In the genomic region with DNA sequence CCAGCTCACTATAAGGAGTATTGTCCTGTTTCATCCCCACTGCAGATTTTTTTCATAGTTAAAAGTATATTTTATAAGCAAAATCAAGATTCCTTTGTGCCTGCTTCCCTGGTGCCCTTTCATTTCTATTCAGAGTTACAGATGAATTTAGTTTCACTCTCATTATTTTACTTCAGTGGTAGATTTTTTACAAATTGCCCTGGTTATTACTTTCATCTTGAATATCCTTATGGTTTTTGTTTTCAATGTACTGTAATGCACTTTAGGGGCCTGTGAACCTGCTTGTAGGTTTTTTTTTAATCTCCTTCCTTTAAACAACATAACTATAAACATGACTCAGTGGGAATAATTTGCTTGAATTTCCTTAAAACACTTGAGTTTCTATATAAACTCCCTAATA, we compare ENCODE assay signal across 28 cellular contexts.
DNase-seq lines count a peak whose midpoint lies in the region; ATAC-seq and TF ChIP-seq lines count a peak whose summit lies in the region.
"Had no signal": no experiment of that assay in that cellular context is flagged by ENCODE, and none has a peak within 500 bp of the region (broad histone marks: within the 10 kb centered on the region; RNA-seq: fewer than 3 reads in every experiment).

No MANE protein-coding gene starts in this region.

- CTCF ChIA-PET in mammary epithelial cell (lab: Charles Lee; ENCODE audit: low non-redundant PET), result no interaction called here

- in situ Hi-C loops in mammary epithelial cell (cut with MboI; ENCODE audit: low sequenced_read_pairs in 2 of 2), result no loop called here

- no peak for TF ChIP-seq POLR2A in esophagus muscularis mucosa (IDR thresholded peaks at IDR 0.05; ENCODE audit: low read depth)

- TF ChIP-seq CTCF in mammary epithelial cell (conservative IDR thresholded peaks at IDR 0.05 in 1 of 2, IDR thresholded peaks at IDR 0.05 in 1 of 2; ENCODE audit: extremely low read depth in 1 of 2, insufficient read depth in 1 of 2, low read depth in 1 of 2, low read length in 2 of 2), result no peak
- TF ChIP-seq CTCF in esophagus muscularis mucosa (IDR thresholded peaks at IDR 0.05), result no peak

- H3K9ac ChIP-seq in mammary epithelial cell (ENCODE audit: insufficient read depth, low read length), result no peak overlapping the region
- H3K9ac ChIP-seq: BLaER1, GM23248 had no signal

- ATAC-seq in GM19463 (IDR thresholded peaks at IDR 0.05; ENCODE audit: unreplicated experiment), result peak; percentile 56
- ATAC-seq in natural killer cell treated with Interleukin-12 subunit alpha and Interleukin-12 subunit beta and Interleukin-15 and Interleukin-18, amount 100 ng/mL, for 72 hours, result peak in 1 of 2 donors; percentile 73
- no peak for ATAC-seq in left cardiac atrium
- ATAC-seq: HepG2, K562, PC-3 had no signal

- H3K27me3 ChIP-seq in mammary epithelial cell (ENCODE audit: insufficient read depth, low read length) (no peaks in the 10 kb centered on the region), esophagus muscularis mucosa (no peaks in the 10 kb centered on the region)
- H3K27me3 ChIP-seq: BLaER1 had no signal

- no peak for TF ChIP-seq EP300 in esophagus muscularis mucosa (IDR thresholded peaks at IDR 0.05)

- peak; percentile 16 for DNase-seq in NCI-H2171 treated with DMSO at 0.1 percent for 48 hours (lab: John Stamatoyannopoulos, UW)
- no peak for DNase-seq in NCI-H2171 (lab: John Stamatoyannopoulos, UW)
- DNase-seq in activated naive CD8-positive, alpha-beta T cell treated with anti-CD3 and anti-CD28 coated beads for 36 hours, result no peak
- no peak for DNase-seq in natural killer cell treated with Interleukin-12 subunit alpha and Interleukin-12 subunit beta and Interleukin-15 and Interleukin-18, amount 100 ng/mL, for 72 hours (ENCODE audit: low spot score)
- DNase-seq in mammary epithelial cell, result no peak
- DNase-seq in esophagus muscularis mucosa (ENCODE audit: extremely low spot score), result no peak
- DNase-seq in left cardiac atrium, result no peak
- DNase-seq: ACHN; CD4-positive, alpha-beta T cell; COR-L47; DMS 273 treated with DMSO at 0.1 percent for 48 hours; DMS79 treated with DMSO at 0.1 percent for 48 hours; GM23248; NCI-H1092; NCI-H1694; NCI-H2081; NCI-H446 treated with DMSO at 0.1 percent for 48 hours; NCI-H526 treated with DMSO at 0.1 percent for 48 hours; PC-3; RPMI8226; SHP77 had no signal

- no peaks in the 10 kb centered on the region for H3K79me2 ChIP-seq in mammary epithelial cell (ENCODE audit: insufficient read depth, low read length)

- H3K4me2 ChIP-seq in mammary epithelial cell (ENCODE audit: insufficient read depth, low read depth, low read length), result no peak overlapping the region
- H3K4me2 ChIP-seq: BLaER1 had no signal

- intact Hi-C loops in mammary epithelial cell (cut with micrococcal nuclease) (no loop called here), esophagus muscularis mucosa (cut with DNase I) (no loop called here), left cardiac atrium (cut with DNase I) (no loop called here)

- H3K4me3 ChIP-seq in mammary epithelial cell (replicated peaks in 1 of 3; ENCODE audit: insufficient read depth in 1 of 3, low read depth in 2 of 3, low read length in 3 of 3) (no peak overlapping the region), esophagus muscularis mucosa (no peak overlapping the region)
- H3K4me3 ChIP-seq: BLaER1, GM23248, HAP-1, K562 had no signal

- BruUV-seq in mammary epithelial cell (replicated peaks; lab: Mats Ljungman, UMichigan), result no TSS peak

- peaks cover 40% of the 10 kb centered on the region for H3K4me1 Mint-ChIP-seq in activated naive CD8-positive, alpha-beta T cell treated with anti-CD3 and anti-CD28 coated beads for 36 hours
- H3K4me1 Mint-ChIP-seq in natural killer cell treated with Interleukin-12 subunit alpha and Interleukin-12 subunit beta and Interleukin-15 and Interleukin-18, amount 100 ng/mL, for 72 hours (ENCODE audit: low read depth in 2 of 2), result peaks cover 24 to 25% of the 10 kb centered on the region in 2 donors

- H3K27me3 Mint-ChIP-seq in activated naive CD8-positive, alpha-beta T cell treated with anti-CD3 and anti-CD28 coated beads for 36 hours, result no peaks in the 10 kb centered on the region
- peaks cover 0 to 2% of the 10 kb centered on the region in 2 donors for H3K27me3 Mint-ChIP-seq in natural killer cell treated with Interleukin-12 subunit alpha and Interleukin-12 subunit beta and Interleukin-15 and Interleukin-18, amount 100 ng/mL, for 72 hours
- H3K27me3 Mint-ChIP-seq: CD4-positive, alpha-beta T cell had no signal

- no peaks in the 10 kb centered on the region for H4K20me1 ChIP-seq in mammary epithelial cell (ENCODE audit: insufficient read depth, low read length)

- no peaks in the 10 kb centered on the region for H3K36me3 ChIP-seq in mammary epithelial cell (ENCODE audit: insufficient read depth, low read length)
- no peaks in the 10 kb centered on the region for H3K36me3 ChIP-seq in esophagus muscularis mucosa
- H3K36me3 ChIP-seq: HAP-1 had no signal

- H3K27ac Mint-ChIP-seq in activated naive CD8-positive, alpha-beta T cell treated with anti-CD3 and anti-CD28 coated beads for 36 hours, result peak overlapping the region; percentile 12
- H3K27ac Mint-ChIP-seq in natural killer cell treated with Interleukin-12 subunit alpha and Interleukin-12 subunit beta and Interleukin-15 and Interleukin-18, amount 100 ng/mL, for 72 hours, result peak overlapping the region; percentile 49 to 86
- H3K27ac Mint-ChIP-seq: CD4-positive, alpha-beta T cell had no signal

- H3K4me1 ChIP-seq in mammary epithelial cell (ENCODE audit: insufficient read depth, low read length) (no peaks in the 10 kb centered on the region), esophagus muscularis mucosa (peaks cover 0 to 23% (median 14%) of the 10 kb centered on the region in 4 donors)
- H3K4me1 ChIP-seq: HAP-1 had no signal

- H2AFZ ChIP-seq in mammary epithelial cell (ENCODE audit: low read depth, low read length), result no peak overlapping the region
- H2AFZ ChIP-seq: GM23248 had no signal

- dilution Hi-C loops in mammary epithelial cell (cut with HindIII; ENCODE audit: low sequenced_read_pairs), result no loop called here

- H3K9me3 ChIP-seq in mammary epithelial cell (replicated peaks; ENCODE audit: insufficient read depth, low read length), result peaks cover 9% of the 10 kb centered on the region
- no peaks in the 10 kb centered on the region for H3K9me3 ChIP-seq in esophagus muscularis mucosa
- H3K9me3 ChIP-seq: BLaER1, HAP-1 had no signal

- no peaks in the 10 kb centered on the region for H3K9me3 Mint-ChIP-seq in activated naive CD8-positive, alpha-beta T cell treated with anti-CD3 and anti-CD28 coated beads for 36 hours
- no peaks in the 10 kb centered on the region for H3K9me3 Mint-ChIP-seq in natural killer cell treated with Interleukin-12 subunit alpha and Interleukin-12 subunit beta and Interleukin-15 and Interleukin-18, amount 100 ng/mL, for 72 hours
- H3K9me3 Mint-ChIP-seq: CD4-positive, alpha-beta T cell had no signal

- H3K36me3 Mint-ChIP-seq in activated naive CD8-positive, alpha-beta T cell treated with anti-CD3 and anti-CD28 coated beads for 36 hours, result peaks cover 12% of the 10 kb centered on the region
- no peaks in the 10 kb centered on the region for H3K36me3 Mint-ChIP-seq in natural killer cell treated with Interleukin-12 subunit alpha and Interleukin-12 subunit beta and Interleukin-15 and Interleukin-18, amount 100 ng/mL, for 72 hours

- H3K4me3 Mint-ChIP-seq in activated naive CD8-positive, alpha-beta T cell treated with anti-CD3 and anti-CD28 coated beads for 36 hours, result no peak overlapping the region
- peak overlapping the region; percentile 53 for H3K4me3 Mint-ChIP-seq in natural killer cell treated with Interleukin-12 subunit alpha and Interleukin-12 subunit beta and Interleukin-15 and Interleukin-18, amount 100 ng/mL, for 72 hours
- H3K4me3 Mint-ChIP-seq: CD4-positive, alpha-beta T cell had no signal

- no peak overlapping the region for H3K27ac ChIP-seq in mammary epithelial cell (ENCODE audit: insufficient read depth, low read depth, low read length)
- H3K27ac ChIP-seq in esophagus muscularis mucosa (replicated peaks in 1 of 4), result no peak overlapping the region
- H3K27ac ChIP-seq: 22Rv1, BLaER1, GM23248, HL-60 had no signal
